ENCODE assay signal across 11 cellular contexts in genomic region chr17:64200080-64201042, GRCh38.
DNase-seq lines count a peak whose midpoint lies in the region; ATAC-seq, FAIRE-seq and TF ChIP-seq lines count a peak whose summit lies in the region.
"Had no signal": no experiment of that assay in that cellular context is flagged by ENCODE, and none has a peak within 500 bp of the region (broad histone marks: within the 10 kb centered on the region; RNA-seq: fewer than 3 reads in every experiment).

No MANE protein-coding gene starts in this region.

- peaks cover 2 to 9% of the 10 kb centered on the region in 2 experiments; a peak in 2 of 5 replicates for H3K4me1 ChIP-seq in K562 (replicated peaks in 1 of 2; ENCODE audit: control insufficient read depth in 2 of 2, insufficient read depth in 2 of 2, low read length in 2 of 2)
- H3K4me1 ChIP-seq in effector memory CD4-positive, alpha-beta T cell (ENCODE audit: control insufficient read depth, insufficient read depth, low read length, poor library complexity, severe bottlenecking) = no peaks in the 10 kb centered on the region

- H4K20me1 ChIP-seq in K562 (replicated peaks; ENCODE audit: control insufficient read depth, insufficient read depth, low read length) = 0 out of 2 replicates have a peak, but pooled peaks cover 10% of the 10 kb centered on the region

- WGBS in K562 (ENCODE audit: insufficient coverage, low coverage, missing lambda C conversion rate) = 65% methylated on average over 3 of the region's 3 CpGs

- peaks cover 6% of the 10 kb centered on the region for H3K36me3 Mint-ChIP-seq in progenitor cell of endocrine pancreas (ENCODE audit: insufficient read depth)

- TF ChIP-seq POLR2A in K562 (conservative IDR thresholded peaks at IDR 0.05) = no peak

- ATAC-seq in GM19463 (IDR thresholded peaks at IDR 0.05; ENCODE audit: unreplicated experiment) = peak; percentile 61
- ATAC-seq in K562 = no peak
- ATAC-seq: Panc1 had no signal

- H3K4me2 ChIP-seq in K562 (ENCODE audit: insufficient read depth, low read length) = no peak overlapping the region

- peaks cover 16% of the 10 kb centered on the region for H3K4me1 Mint-ChIP-seq in progenitor cell of endocrine pancreas (ENCODE audit: low read depth)

- H3K9me1 ChIP-seq in K562 (ENCODE audit: control insufficient read depth, insufficient read depth, low read length) = no peaks in the 10 kb centered on the region

- no peaks in the 10 kb centered on the region for H3K9me3 ChIP-seq in K562 (replicated peaks; ENCODE audit: control insufficient read depth, insufficient read depth, low read depth, low read length)
- peaks cover 8% of the 10 kb centered on the region for H3K9me3 ChIP-seq in MG63
- no peaks in the 10 kb centered on the region for H3K9me3 ChIP-seq in effector memory CD4-positive, alpha-beta T cell (ENCODE audit: control insufficient read depth, low read length)

- no peak for TF ChIP-seq EP300 in K562 (IDR thresholded peaks at IDR 0.05; ENCODE audit: low read length)

- no peak for TF ChIP-seq CTCF in K562 (IDR thresholded peaks at IDR 0.05 in 2 of 3, conservative IDR thresholded peaks at IDR 0.05 in 1 of 3; ENCODE audit: insufficient read depth in 2 of 3, low read depth in 1 of 3, low read length in 3 of 3)
- TF ChIP-seq CTCF in progenitor cell of endocrine pancreas (IDR thresholded peaks at IDR 0.05; ENCODE audit: unreplicated experiment) = no peak

- peak overlapping the region; percentile 85 for H3K27ac Mint-ChIP-seq in progenitor cell of endocrine pancreas

- no peak overlapping the region for H3K4me3 Mint-ChIP-seq in progenitor cell of endocrine pancreas (ENCODE audit: low read depth)

- H3K4me3 ChIP-seq in K562 (no peak overlapping the region), MG63 (no peak overlapping the region)
- H3K4me3 ChIP-seq in effector memory CD4-positive, alpha-beta T cell (ENCODE audit: insufficient read depth, low read depth, low read length, poor library complexity, severe bottlenecking) = no peak overlapping the region
- H3K4me3 ChIP-seq: thoracic aorta had no signal

- intact Hi-C loops in K562 (cut with micrococcal nuclease) = no loop called here

- BruUV-seq in K562 (replicated peaks; lab: Mats Ljungman, UMichigan) = no TSS peak

- FAIRE-seq in K562 (lab: Jason Lieb, UNC) = no peak

- no peak overlapping the region for H2AFZ ChIP-seq in K562 (ENCODE audit: low read depth, low read length)

- H3K79me2 ChIP-seq in K562 (ENCODE audit: control insufficient read depth, insufficient read depth, low read length) = peaks cover 53% of the 10 kb centered on the region; the same call in 2 of the 3 replicates

- H3K27me3 ChIP-seq in K562 (ENCODE audit: control insufficient read depth in 2 of 2, insufficient read depth in 2 of 2, low read length in 2 of 2) (no peaks in the 10 kb centered on the region), MG63 (no peaks in the 10 kb centered on the region)
- H3K27me3 ChIP-seq in effector memory CD4-positive, alpha-beta T cell (replicated peaks; ENCODE audit: control insufficient read depth, insufficient read depth, low read length, poor library complexity, severe bottlenecking) = no peaks in the 10 kb centered on the region

- CTCF ChIA-PET in K562 (lab: Yijun Ruan, JAX; ENCODE audit: low intra/inter-chr PET ratio) = no interaction called here

- DNase-seq in NCI-H2029 (lab: John Stamatoyannopoulos, UW) (peak; percentile 33), K562 (ENCODE audit: extremely low read depth in 1 of 4, low spot score in 3 of 4) (no peak), progenitor cell of endocrine pancreas (ENCODE audit: low spot score, unreplicated experiment) (no peak), MG63 (no peak), medulla oblongata (ENCODE audit: extremely low spot score) (no peak)
- no peak for DNase-seq in effector memory CD4-positive, alpha-beta T cell
- DNase-seq: glutamatergic neuron, posterior cingulate gyrus had no signal

- H3K27me3 Mint-ChIP-seq in progenitor cell of endocrine pancreas = no peaks in the 10 kb centered on the region

- no peak for TF ChIP-seq RAD21 in K562 (CRISPR knock-in tag; conservative IDR thresholded peaks at IDR 0.05 in 1 of 2, IDR thresholded peaks at IDR 0.05 in 1 of 2)

- H3K27ac ChIP-seq in K562 (ENCODE audit: extremely low read depth, low read depth, low read length) = no peak overlapping the region
- H3K27ac ChIP-seq in effector memory CD4-positive, alpha-beta T cell (ENCODE audit: insufficient read depth, low read length, poor library complexity, severe bottlenecking) = no peak overlapping the region
- H3K27ac ChIP-seq: thoracic aorta had no signal

- in situ Hi-C loops in K562 (cut with MboI) = no loop called here

- no peak overlapping the region; a peak in 1 of 4 replicates for H3K9ac ChIP-seq in K562 (ENCODE audit: insufficient read depth in 1 of 2, low read depth in 2 of 2, low read length in 2 of 2)

- H3K36me3 ChIP-seq in K562 (ENCODE audit: control insufficient read depth, insufficient read depth, low read length) (peaks cover 3% of the 10 kb centered on the region; the same call in 1 of the 3 replicates), MG63 (no peaks in the 10 kb centered on the region)
- H3K36me3 ChIP-seq in effector memory CD4-positive, alpha-beta T cell (ENCODE audit: control insufficient read depth, insufficient read depth, low read length) = no peaks in the 10 kb centered on the region
- H3K36me3 ChIP-seq: thoracic aorta had no signal

- peaks cover 4% of the 10 kb centered on the region for H3K9me3 Mint-ChIP-seq in progenitor cell of endocrine pancreas (ENCODE audit: low read depth)

- POLR2A ChIA-PET in K562 (lab: Yijun Ruan, JAX) = interaction anchor here (0.7 kb wide), 1 partner anchor 8 kb away, joined by 4 read pairs; no protein-coding TSS in a partner anchor

TF ChIP-seq in K562, 482 proteins besides CTCF, POLR2A, EP300 and RAD21:
- TF ChIP-seq CEBPB (tag; IDR thresholded peaks at IDR 0.05) (0 out of 2 replicates have a peak, but pooled peaks have one; percentile 14), TBP (optimal IDR thresholded peaks at IDR 0.05; ENCODE audit: low read depth, low read length) (no peak)
